ENCODE assay signal across 23 cellular contexts in the genomic region with DNA sequence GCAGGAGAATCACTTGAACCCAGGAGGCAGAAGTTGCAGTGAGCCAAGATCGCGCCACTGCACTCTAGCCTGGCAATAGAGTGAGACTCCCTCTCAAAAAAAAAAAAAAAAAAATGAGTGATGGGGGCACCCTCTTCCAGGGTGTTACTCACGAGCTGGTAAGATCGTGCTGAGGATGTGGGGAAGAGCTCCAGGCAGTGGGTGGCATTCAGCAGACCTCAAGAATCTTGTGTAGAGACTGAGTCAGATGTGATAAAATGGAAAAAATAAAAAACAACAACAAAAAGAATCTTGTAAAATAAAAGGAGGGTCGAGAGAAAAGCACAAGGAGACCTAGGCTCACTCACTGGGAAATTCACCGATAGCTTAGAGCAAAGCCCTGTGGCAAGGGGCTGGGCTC. TPM values are rescaled to one million over a fixed set of nuclear protein-coding genes. Genes with fewer than 3 reads are reported as not detected.
DNase-seq lines count a peak whose midpoint lies in the region; ATAC-seq, FAIRE-seq and TF ChIP-seq lines count a peak whose summit lies in the region.
"Had no signal": no experiment of that assay in that cellular context is flagged by ENCODE, and none has a peak within 500 bp of the region (broad histone marks: within the 10 kb centered on the region; RNA-seq: fewer than 3 reads in every experiment).

No MANE protein-coding gene starts in this region.

- peak; percentile 61 for DNase-seq in AG20443 (ENCODE audit: low spot score)
- DNase-seq in M059J (ENCODE audit: low read depth) = peak; percentile 95
- DNase-seq in H1 (ENCODE audit: low read depth in 1 of 2, low spot score in 2 of 2) = no peak
- no peak for DNase-seq in neural progenitor cell (ENCODE audit: low spot score)
- no peak for DNase-seq in left colon
- DNase-seq in spleen = no peak
- DNase-seq in ecto neural progenitor cell (ENCODE audit: low spot score) = no peak
- DNase-seq in A673 (ENCODE audit: low spot score) = no peak
- DNase-seq: activated CD4-positive, CD25-positive, alpha-beta regulatory T cell treated with anti-CD3 and anti-CD28 coated beads, Interleukin-2, amount 50 U/mL, for 72 hours; activated naive CD8-positive, alpha-beta T cell treated with anti-CD3 and anti-CD28 coated beads, Interleukin-2, amount 50 U/mL, for 24 hours; CD8-positive, alpha-beta T cell; DMS79 treated with DMSO at 0.1 percent for 48 hours; effector memory CD4-positive, alpha-beta T cell; hippocampal formation; retina; stimulated activated CD4-positive, alpha-beta T cell treated with anti-CD3 and anti-CD28 coated beads, Interleukin-15, amount 100 ng/mL, for 24 hours; stimulated activated naive CD4-positive, alpha-beta T cell treated with Interleukin-2 at 50 U/mL for 16 hours; tibial artery had no signal

- H3K27me3 ChIP-seq in H1 (replicated peaks in 1 of 4; ENCODE audit: control insufficient read depth in 3 of 4, extremely low read depth in 1 of 4, insufficient read depth in 3 of 4, low read length in 3 of 4) = no peaks in the 10 kb centered on the region
- H3K27me3 ChIP-seq in neural progenitor cell = no peaks in the 10 kb centered on the region
- peaks cover 0 to 9% (median 0%) of the 10 kb centered on the region in 7 donors for H3K27me3 ChIP-seq in spleen (replicated peaks in 1 of 7)
- no peaks in the 10 kb centered on the region for H3K27me3 ChIP-seq in A673 (replicated peaks; ENCODE audit: insufficient read depth, low read depth, low read length, poor library complexity)
- H3K27me3 ChIP-seq: tibial artery had no signal

- H3K27ac ChIP-seq in H1 (ENCODE audit: low read depth, low read length) = no peak overlapping the region
- no peak overlapping the region for H3K27ac ChIP-seq in neural progenitor cell
- H3K27ac ChIP-seq in spleen = no peak overlapping the region
- H3K27ac ChIP-seq in A673 (ENCODE audit: low read depth, low read length, poor library complexity, severe bottlenecking) = no peak overlapping the region
- H3K27ac ChIP-seq: tibial artery had no signal

- TF ChIP-seq EP300 in H1 (IDR thresholded peaks at IDR 0.05; ENCODE audit: borderline replicate concordance in 1 of 2, low read depth in 2 of 2, low read length in 2 of 2) = no peak

- POLR2A ChIA-PET in H1 (lab: Charles Lee; ENCODE audit: partially characterized antibody) = interaction anchor here (1.0 to 7.3 kb wide), 4 partner anchors 8 to 50 kb away, joined by 3 to 51 read pairs (median 6); no protein-coding TSS in a partner anchor
- POLR2A ChIA-PET in A673 (lab: Charles Lee; ENCODE audit: low non-redundant PET) = no interaction called here

- no peak overlapping the region; the same call in 1 of the 2 replicates for H2AK5ac ChIP-seq in H1 (ENCODE audit: low read depth, low read length)

- H3K9me3 Mint-ChIP-seq in neural progenitor cell = no peaks in the 10 kb centered on the region
- H3K9me3 Mint-ChIP-seq: activated naive CD8-positive, alpha-beta T cell treated with anti-CD3 and anti-CD28 coated beads, Interleukin-2, amount 50 U/mL, for 24 hours; activated T-helper 2 cell treated with anti-CD3 and anti-CD28 coated beads, Interferon-gamma antibody, Interleukin-2, Interleukin-4, amounts not matched to agents 10 μg/mL and 5 μg/mL and 100 μg/mL, durations not matched to agents 14 hours and 24 hours and 36 hours; CD8-positive, alpha-beta T cell; neural crest cell had no signal

- 93% methylated on average over 5 of the region's 6 CpGs; no CpG with 5 or more reads in 1 of the 2 experiments for WGBS in H1 (ENCODE audit: extremely low coverage in 1 of 2, insufficient coverage in 1 of 2, insufficient read length in 1 of 2, insufficient replicate concordance in 2 of 2, low coverage in 1 of 2, low lambda C conversion rate in 2 of 2, missing lambda C conversion rate in 1 of 2), 2 experiments
- 83 to 94% (median 88%) methylated on average over 6 of the region's 6 CpGs for WGBS in spleen, 5 donors

- H3F3A ChIP-seq in neural progenitor cell (ENCODE audit: low read depth) = peaks cover 37% of the 10 kb centered on the region

- H4K91ac ChIP-seq in H1 (replicated peaks; ENCODE audit: insufficient read length, low read length) = no peak overlapping the region

- H3K4me2 ChIP-seq in H1 (ENCODE audit: insufficient read depth in 1 of 2, low read depth in 2 of 2, low read length in 2 of 2) (no peak overlapping the region), neural progenitor cell (peak overlapping the region; percentile 87)

- no peak overlapping the region for H3K56ac ChIP-seq in H1 (replicated peaks; ENCODE audit: insufficient read length, low read depth, low read length)

- no peak for TF ChIP-seq RAD21 in H1 (IDR thresholded peaks at IDR 0.05 in 1 of 2, conservative IDR thresholded peaks at IDR 0.05 in 1 of 2; ENCODE audit: low read depth in 2 of 2, low read length in 2 of 2)

- H4K8ac ChIP-seq in H1 (ENCODE audit: extremely low read depth, insufficient read depth, low read length) = no peak overlapping the region

- H2BK12ac ChIP-seq in H1 (ENCODE audit: low read depth, low read length) = peak overlapping the region; percentile 77

- TF ChIP-seq POLR2A in H1 (IDR thresholded peaks at IDR 0.05; ENCODE audit: control extremely low read depth in 1 of 2, low read depth in 2 of 2, low read length in 2 of 2) (no peak), spleen (IDR thresholded peaks at IDR 0.05) (no peak)

- H3K36me3 Mint-ChIP-seq in neural progenitor cell = no peaks in the 10 kb centered on the region
- H3K36me3 Mint-ChIP-seq: CD8-positive, alpha-beta T cell had no signal

- H3K4me3 ChIP-seq in H1 (ENCODE audit: extremely low read depth in 1 of 4, insufficient read depth in 2 of 4, low read depth in 3 of 4, low read length in 4 of 4) = no peak overlapping the region
- H3K4me3 ChIP-seq in neural progenitor cell = no peak overlapping the region
- no peak overlapping the region for H3K4me3 ChIP-seq in spleen
- no peak overlapping the region for H3K4me3 ChIP-seq in A673 (ENCODE audit: low read depth, low read length, poor library complexity, severe bottlenecking)
- H3K4me3 ChIP-seq: tibial artery had no signal

- intact Hi-C loops in left colon (cut with DNase I, micrococcal nuclease) (no loop called here), spleen (cut with DNase I; ENCODE audit: low total_unique reads) (no loop called here), A673 (cut with micrococcal nuclease; ENCODE audit: unreplicated experiment) (no loop called here)

- H2BK120ac ChIP-seq in H1 (replicated peaks; ENCODE audit: low read depth, low read length) = no peak overlapping the region

- peaks cover 75% of the 10 kb centered on the region for H3K4me1 Mint-ChIP-seq in neural progenitor cell

- H3K18ac ChIP-seq in H1 (ENCODE audit: extremely low read depth, low read length) = no peak overlapping the region; the same call in none of the 2 replicates

- H2AFZ ChIP-seq in H1 (ENCODE audit: low read length) = no peak overlapping the region
- no peak overlapping the region for H2AFZ ChIP-seq in neural progenitor cell (replicated peaks)

- FAIRE-seq in H1 (lab: Jason Lieb, UNC) = no peak
- FAIRE-seq: keratinocyte had no signal

- H3K9me3 ChIP-seq in H1 (ENCODE audit: insufficient read depth in 2 of 2, low read depth in 1 of 2, low read length in 1 of 2) (no peaks in the 10 kb centered on the region), neural progenitor cell (ENCODE audit: low read depth) (no peaks in the 10 kb centered on the region), spleen (no peaks in the 10 kb centered on the region), A673 (ENCODE audit: low read depth, low read length, poor library complexity, severe bottlenecking) (no peaks in the 10 kb centered on the region)
- H3K9me3 ChIP-seq: tibial artery had no signal

- H3K23ac ChIP-seq in H1 (ENCODE audit: insufficient read length) = no peak overlapping the region

- H3K79me2 ChIP-seq in H1 (ENCODE audit: control insufficient read depth in 1 of 2, insufficient read depth in 2 of 2, low read length in 2 of 2) (no peaks in the 10 kb centered on the region), neural progenitor cell (ENCODE audit: low read depth) (no peaks in the 10 kb centered on the region)

- H3K4me1 ChIP-seq in H1 (replicated peaks in 1 of 4; ENCODE audit: control insufficient read depth in 3 of 4, insufficient read depth in 4 of 4, low read length in 3 of 4) (peaks cover 20 to 46% (median 35%) of the 10 kb centered on the region in 4 experiments), neural progenitor cell (peaks cover 68% of the 10 kb centered on the region), spleen (peaks cover 0 to 14% (median 6%) of the 10 kb centered on the region in 6 donors), A673 (ENCODE audit: insufficient read depth, low read length, poor library complexity, severe bottlenecking) (peaks cover 33% of the 10 kb centered on the region)

- H2BK5ac ChIP-seq in H1 (ENCODE audit: low read depth, low read length) = no peak overlapping the region

- peak overlapping the region; percentile 50 for H3K27ac Mint-ChIP-seq in neural progenitor cell
- H3K27ac Mint-ChIP-seq: activated naive CD8-positive, alpha-beta T cell treated with anti-CD3 and anti-CD28 coated beads, Interleukin-2, amount 50 U/mL, for 24 hours; activated T-helper 2 cell treated with anti-CD3 and anti-CD28 coated beads, Interferon-gamma antibody, Interleukin-2, Interleukin-4, amounts not matched to agents 10 μg/mL and 5 μg/mL and 100 μg/mL, durations not matched to agents 14 hours and 24 hours and 36 hours; CD8-positive, alpha-beta T cell had no signal

- H3K23me2 ChIP-seq in H1 (ENCODE audit: low read depth, low read length) = no peaks in the 10 kb centered on the region

- no peaks in the 10 kb centered on the region for H3K79me1 ChIP-seq in H1 (ENCODE audit: low read depth, low read length)

- no peak overlapping the region for H3K14ac ChIP-seq in H1 (ENCODE audit: insufficient read length)

- H3K4ac ChIP-seq in H1 (replicated peaks; ENCODE audit: insufficient read length, low read depth, low read length) = no peak overlapping the region

- H3K9ac ChIP-seq in H1 (replicated peaks in 1 of 4; ENCODE audit: extremely low read depth in 1 of 4, low read depth in 3 of 4, low read length in 3 of 4) (no peak overlapping the region), neural progenitor cell (no peak overlapping the region)

- H2BK20ac ChIP-seq in H1 (ENCODE audit: low read length) = 0 out of 2 replicates have a peak overlapping the region, but pooled peaks have one; percentile 80

- H3K27me3 Mint-ChIP-seq in neural progenitor cell (ENCODE audit: insufficient read depth, low read depth) = peaks cover 20% of the 10 kb centered on the region

- BruUV-seq in A673 (replicated peaks; lab: Mats Ljungman, UMichigan) = no TSS peak

- CTCF ChIA-PET in H1 (lab: Charles Lee; ENCODE audit: partially characterized antibody) (interaction anchor here (0.7 to 31.3 kb wide), 14 partner anchors 8 to 644 kb away, joined by 3 to 522 read pairs (median 6); a partner anchor contains a TSS), A673 (lab: Charles Lee) (interaction anchor here (0.7 kb wide), 1 partner anchor 16 kb away, joined by 4 read pairs; no protein-coding TSS in a partner anchor)

- H4K20me1 ChIP-seq in H1 (replicated peaks in 1 of 2; ENCODE audit: control insufficient read depth in 1 of 2, insufficient read depth in 2 of 2, low read length in 2 of 2) (no peaks in the 10 kb centered on the region), neural progenitor cell (ENCODE audit: low read depth) (no peaks in the 10 kb centered on the region)

- peak overlapping the region; percentile 19 for H3K4me3 Mint-ChIP-seq in neural progenitor cell
- H3K4me3 Mint-ChIP-seq: activated naive CD8-positive, alpha-beta T cell treated with anti-CD3 and anti-CD28 coated beads, Interleukin-2, amount 50 U/mL, for 24 hours; CD8-positive, alpha-beta T cell had no signal

- H3K36me3 ChIP-seq in H1 (ENCODE audit: control insufficient read depth in 2 of 4, insufficient read depth in 4 of 4, low read length in 3 of 4) (no peaks in the 10 kb centered on the region), neural progenitor cell (no peaks in the 10 kb centered on the region), spleen (no peaks in the 10 kb centered on the region), A673 (ENCODE audit: insufficient read depth, low read length, poor library complexity, severe bottlenecking) (no peaks in the 10 kb centered on the region)
- H3K36me3 ChIP-seq: tibial artery had no signal

- TF ChIP-seq CTCF in H1 (IDR thresholded peaks at IDR 0.05; ENCODE audit: control extremely low read depth in 1 of 3, insufficient read depth in 1 of 3, low read depth in 1 of 3, low read length in 3 of 3) (no peak), neural progenitor cell (IDR thresholded peaks at IDR 0.05) (no peak), spleen (IDR thresholded peaks at IDR 0.05 in 8 of 11, conservative IDR thresholded peaks at IDR 0.05 in 3 of 11) (no peak), A673 (conservative IDR thresholded peaks at IDR 0.05; ENCODE audit: low read depth, low read length) (no peak)

- H2BK15ac ChIP-seq in H1 (ENCODE audit: low read length) = no peak overlapping the region

- no peak overlapping the region for H4K5ac ChIP-seq in H1 (ENCODE audit: insufficient read length, low read depth, low read length)

- ATAC-seq in left colon = no peak
- ATAC-seq: activated naive CD8-positive, alpha-beta T cell treated with anti-CD3 and anti-CD28 coated beads, Interleukin-2, amount 50 U/mL, for 24 hours; CD8-positive, alpha-beta T cell had no signal

RNA-seq across cellular contexts. Expression of a gene that starts 38.5 kb away (rescaled TPM):
- total RNA-seq in M059J (2014; rRNA removed; shearing (Covaris generic)) = 136 and 212 TPM in 2 replicates
- total RNA-seq in H1 (2021; fragmentation: NEBNext Ultra II Directional; extraction: Animal tissue kit (Norgen Biotek cat#: 25700)) = 28.4 and 33.6 TPM in 2 replicates
- polyA plus RNA-seq in H1 (2011; rRNA removed) (26.8 and 42.2 TPM in 2 replicates), spleen (1 to 10 TPM; 2.0 to 7.4 (median 2.6) TPM)
- 24.2 TPM for polyA plus RNA-seq in H1 (2011; cell fraction: cytosol; rRNA removed)
- polyA plus RNA-seq in H1 (2011; cell fraction: nucleus; rRNA removed) = 69.5 TPM
- polyA plus RNA-seq in H1 (2012, experiment 1 of 2) = 23.3 to 29.4 TPM (median 24.9 TPM) in 4 replicates
- 28.9 TPM for polyA plus RNA-seq in H1 (2012, experiment 2 of 2)
- 33.8 TPM for polyA plus RNA-seq in H1 (2013, experiment 1 of 2)
- polyA plus RNA-seq in H1 (2013, experiment 2 of 2) = 33.1 TPM
- polyA minus RNA-seq in H1 (2011; rRNA and poly(A)+ RNA removed) = 44.2 and 53.8 TPM in 2 replicates
- 30.1 TPM for polyA minus RNA-seq in H1 (2011; cell fraction: cytosol; rRNA and poly(A)+ RNA removed)
- 34.1 TPM for polyA minus RNA-seq in H1 (2011; cell fraction: nucleus; rRNA and poly(A)+ RNA removed)
- total RNA-seq in neural progenitor cell (ENCODE audit: low replicate concordance) (14.9 and 40.9 TPM in 2 replicates), left colon (10 to 100 TPM; 44.3 to 48.1 TPM), spleen (10 to 100 TPM; 10.6 to 35.7 (median 17.1) TPM), A673 (2021) (70.5 and 91.6 TPM in 2 replicates)
- total RNA-seq: activated CD8-positive, alpha-beta memory T cell treated with anti-CD3 and anti-CD28 coated beads for 36 hours; activated T-helper 2 cell treated with anti-CD3 and anti-CD28 coated beads, Interferon-gamma antibody, Interleukin-2, Interleukin-4, amounts not matched to agents 10 μg/mL and 5 μg/mL and 100 μg/mL, durations not matched to agents 14 hours and 24 hours and 36 hours; CD8-positive, alpha-beta T cell had no signal

RNA-seq across cellular contexts. Expression of a gene that starts 43.9 kb away (rescaled TPM):
- total RNA-seq in M059J (2014; rRNA removed; shearing (Covaris generic)) = 0.71 and 1.7 TPM in 2 replicates
- 0.25 and 0.78 TPM in 2 replicates for total RNA-seq in H1 (2021; fragmentation: NEBNext Ultra II Directional; extraction: Animal tissue kit (Norgen Biotek cat#: 25700))
- polyA plus RNA-seq in H1 (2011; rRNA removed) (0.73 and 1.6 TPM in 2 replicates), spleen (under 1 TPM in 1 of 3 donors, not detected in 2; 0.11 TPM)
- 0.54 TPM for polyA plus RNA-seq in H1 (2011; cell fraction: cytosol; rRNA removed)
- polyA plus RNA-seq in H1 (2011; cell fraction: nucleus; rRNA removed) = 1.4 TPM
- polyA plus RNA-seq in H1 (2012, experiment 1 of 2) = 0.33 to 1.4 TPM (median 1.1 TPM) in 4 replicates
- 0.76 TPM for polyA plus RNA-seq in H1 (2012, experiment 2 of 2)
- 0.85 TPM for polyA plus RNA-seq in H1 (2013, experiment 1 of 2)
- 0.92 TPM for polyA plus RNA-seq in H1 (2013, experiment 2 of 2)
- polyA minus RNA-seq in H1 (2011; rRNA and poly(A)+ RNA removed) = 0.22 and 0.46 TPM in 2 replicates
- polyA minus RNA-seq in H1 (2011; cell fraction: cytosol; rRNA and poly(A)+ RNA removed) = 0.88 TPM
- polyA minus RNA-seq in H1 (2011; cell fraction: nucleus; rRNA and poly(A)+ RNA removed) = 1.2 TPM
- total RNA-seq in neural progenitor cell (ENCODE audit: low replicate concordance) (0.13 and 2.6 TPM in 2 replicates), left colon (not detected), spleen (under 1 TPM in 1 of 7 donors, not detected in 6; 0.47 TPM), A673 (2021) (0.71 and 1.3 TPM in 2 replicates)
- total RNA-seq: CD8-positive, alpha-beta T cell; mesenteric fat pad had no signal

Comparison
In these comparisons a context has a peak if more than half of its experiments do, and no peak if none do; other contexts are left out.
1. DNase-seq: peak in AG20443 (single experiment) and M059J (single experiment); none in H1 (0 of 2), neural progenitor cell (single experiment), left colon (0 of 2), spleen (single experiment), ecto neural progenitor cell (single experiment) and A673 (single experiment).